In the genomic region with DNA sequence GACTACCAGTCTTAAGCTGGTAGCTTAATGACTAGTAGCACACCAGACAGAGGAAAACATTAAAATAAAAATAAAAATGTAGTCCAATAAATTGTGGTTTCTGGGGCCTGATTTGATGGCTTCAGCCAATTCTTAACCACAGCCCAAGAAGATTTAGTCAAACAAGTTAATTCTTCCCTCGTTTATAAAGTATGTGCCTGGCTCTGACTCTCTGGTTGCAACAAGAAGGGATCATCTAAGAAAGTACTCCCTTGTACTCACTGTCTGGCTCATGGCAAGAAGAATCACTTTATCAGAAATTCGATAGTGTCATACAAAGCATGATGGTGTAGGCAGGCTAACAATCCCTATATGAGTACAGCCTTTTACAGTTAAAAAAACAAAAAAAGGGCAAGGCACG, we compare ENCODE assay signal across 23 cellular contexts.
A peak's percentile ranks its signal among the peaks of the same experiment; 100 is the strongest.
DNase-seq lines count a peak whose midpoint lies in the region; FAIRE-seq and TF ChIP-seq lines count a peak whose summit lies in the region.
"Had no signal": no experiment of that assay in that cellular context is flagged by ENCODE, and none has a peak within 500 bp of the region (broad histone marks: within the 10 kb centered on the region; RNA-seq: fewer than 3 reads in every experiment).

No MANE protein-coding gene starts in this region.

- TF ChIP-seq CTCF in fibroblast of the aortic adventitia (IDR thresholded peaks at IDR 0.05; ENCODE audit: insufficient read depth, low read length) = no peak

- no peak for FAIRE-seq in RCC 7860 (lab: Jason Lieb, UNC)
- FAIRE-seq: GM12878 had no signal

- DNase-seq in GM04503 (ENCODE audit: low read depth) (peak; percentile 54), amniotic epithelial cell (ENCODE audit: low read depth) (peak; percentile 78), fibroblast of the aortic adventitia (ENCODE audit: low read depth) (peak; percentile 45), DMS 273 (lab: John Stamatoyannopoulos, UW; ENCODE audit: unreplicated experiment) (no peak), pons (ENCODE audit: low spot score) (no peak), NCI-H1930 (lab: John Stamatoyannopoulos, UW) (no peak), RCC 7860 (ENCODE audit: low spot score) (no peak)
- DNase-seq: CD8-positive, alpha-beta T cell; GF-D8; HCEC 1CT; KG1; MV-4-11; NCI-H1105 treated with DMSO at 0.1 percent for 48 hours; NCI-H2081 treated with DMSO at 0.1 percent for 48 hours; NCI-H2171 treated with DMSO at 0.1 percent for 48 hours; NCI-H524 treated with DMSO at 0.1 percent for 48 hours; NCI-H82; Peyer's patch; SJCRH30; T-helper 1 cell had no signal

- no peak overlapping the region for H3K4me3 ChIP-seq in fibroblast of the aortic adventitia (ENCODE audit: low read depth, low read length)
- H3K4me3 ChIP-seq: BLaER1 treated with 17β-estradiol and CSF1 and Interleukin-3, amounts not matched to agents 10 nM and 100 nM; GM12878; GM23338; Peyer's patch; SJCRH30 had no signal

Comparison
In these comparisons a context has a peak if more than half of its experiments do, and no peak if none do; other contexts are left out.
1. DNase-seq: peak in GM04503 (single experiment), amniotic epithelial cell (single experiment) and fibroblast of the aortic adventitia (single experiment); none in DMS 273 (single experiment), pons (single experiment), NCI-H1930 (0 of 2) and RCC 7860 (single experiment).